12 cellular contexts compared by ENCODE assay signal in the genomic region with DNA sequence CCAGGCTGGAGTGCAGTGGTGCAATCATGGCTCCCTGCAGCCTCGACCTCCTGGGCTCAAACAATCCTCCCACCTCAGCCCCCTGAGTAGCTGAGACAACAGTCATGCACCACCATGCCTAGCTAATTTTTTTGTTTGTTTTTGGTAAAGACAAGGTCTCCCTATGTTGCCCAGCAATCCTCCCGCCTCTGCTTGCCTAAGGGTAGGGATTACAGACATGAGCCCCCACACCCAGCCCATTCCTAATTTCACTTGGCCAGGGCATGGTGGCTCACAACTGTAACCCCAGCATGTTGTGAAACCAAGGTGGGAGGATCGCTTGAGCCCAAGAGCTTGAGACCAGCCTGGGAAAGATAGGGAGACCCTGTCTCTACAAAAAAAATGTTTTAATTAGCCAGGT.
"Had no signal": no experiment of that assay in that cellular context is flagged by ENCODE, and none has a peak within 500 bp of the region (broad histone marks: within the 10 kb centered on the region; RNA-seq: fewer than 3 reads in every experiment).

No MANE protein-coding gene starts in this region.

- H3K4me3 Mint-ChIP-seq: stimulated activated effector memory CD8-positive, alpha-beta T cell treated with anti-CD3 and anti-CD28 coated beads, Interleukin-12 subunit alpha, Interleukin-12 subunit beta, amount 100 ng/mL, for 72 hours had no signal

- H3K4me3 ChIP-seq: gastroesophageal sphincter, smooth muscle cell, transverse colon had no signal

- ATAC-seq: gastroesophageal sphincter; left ventricle myocardium superior; right cardiac atrium; stimulated activated effector memory CD8-positive, alpha-beta T cell treated with anti-CD3 and anti-CD28 coated beads, Interleukin-12 subunit alpha, Interleukin-12 subunit beta, amount 100 ng/mL, for 72 hours had no signal

- H3K27ac Mint-ChIP-seq: progenitor cell of endocrine pancreas had no signal

- H3K4me2 ChIP-seq: smooth muscle cell had no signal

- H3K27ac ChIP-seq: gastroesophageal sphincter, transverse colon, VCaP had no signal

- H3K9me3 ChIP-seq: gastroesophageal sphincter, transverse colon had no signal

- H3K27me3 ChIP-seq: gastroesophageal sphincter, transverse colon had no signal

- H3K27me3 Mint-ChIP-seq: progenitor cell of endocrine pancreas had no signal

- DNase-seq: activated effector memory CD4-positive, alpha-beta T cell treated with Interleukin-2 at 50 U/mL for 16 hours; caudate nucleus; cortex of kidney; effector memory CD4-positive, alpha-beta T cell; left ventricle myocardium superior; right cardiac atrium; transverse colon had no signal

- H3K9me3 Mint-ChIP-seq: stimulated activated effector memory CD8-positive, alpha-beta T cell treated with anti-CD3 and anti-CD28 coated beads, Interleukin-12 subunit alpha, Interleukin-12 subunit beta, amount 100 ng/mL, for 72 hours had no signal
